ENCODE assay signal across 8 cellular contexts in genomic region chr12:124837958-124838803, GRCh38. TPM values are rescaled to one million over a fixed set of nuclear protein-coding genes. Genes with fewer than 3 reads are reported as not detected.
DNase-seq lines count a peak whose midpoint lies in the region; ATAC-seq, FAIRE-seq and TF ChIP-seq lines count a peak whose summit lies in the region.

No MANE protein-coding gene starts in this region.

- ATAC-seq in GM12878, result peak; percentile 14
- no peak for ATAC-seq in GM21515 (IDR thresholded peaks at IDR 0.05; ENCODE audit: unreplicated experiment)

- no peak for TF ChIP-seq RAD21 in GM12878 (IDR thresholded peaks at IDR 0.05; ENCODE audit: insufficient read depth, low read depth, low read length)

- no peaks in the 10 kb centered on the region for H3K9me1 ChIP-seq in keratinocyte (ENCODE audit: control insufficient read depth, extremely low read depth, insufficient read depth, low read length)

- no peak overlapping the region for H3K4me3 ChIP-seq in AG04449 (ENCODE audit: low read depth, low read length)
- H3K4me3 ChIP-seq in GM12878, result no peak overlapping the region
- no peak overlapping the region for H3K4me3 ChIP-seq in keratinocyte (ENCODE audit: control insufficient read depth in 2 of 3, extremely low read depth in 1 of 3, insufficient read depth in 2 of 3, low read depth in 1 of 3, low read length in 3 of 3)

- peaks cover 4 to 13% of the 10 kb centered on the region in 2 experiments; a peak in 3 of 4 replicates for H3K36me3 ChIP-seq in GM12878 (ENCODE audit: control insufficient read depth in 2 of 2, insufficient read depth in 2 of 2, low read length in 1 of 2)
- H3K36me3 ChIP-seq in keratinocyte (ENCODE audit: control insufficient read depth in 2 of 2, extremely low read depth in 1 of 2, insufficient read depth in 2 of 2, low read length in 2 of 2), result peaks cover 0 to 2% of the 10 kb centered on the region in 2 experiments

- DNase-seq in AG04449 (ENCODE audit: low read depth, low spot score) (peak; percentile 70), NCI-H1092 treated with DMSO at 0.1 percent for 48 hours (lab: John Stamatoyannopoulos, UW) (peak; percentile 87), GM12878 (ENCODE audit: low read depth, low spot score) (no peak), keratinocyte (ENCODE audit: low read depth, low spot score) (peak; percentile 73), Kasumi-1 (lab: John Stamatoyannopoulos, UW) (no peak), T-helper 2 cell (no peak)

- H3K4me1 ChIP-seq in GM12878 (ENCODE audit: control insufficient read depth, insufficient read depth, low read length), result no peaks in the 10 kb centered on the region
- H3K4me1 ChIP-seq in keratinocyte (ENCODE audit: control insufficient read depth, extremely low read depth, insufficient read depth, low read length), result peaks cover 16% of the 10 kb centered on the region

- no peak overlapping the region for H3K9ac ChIP-seq in GM12878 (ENCODE audit: control insufficient read depth, insufficient read depth, low read length)
- no peak overlapping the region for H3K9ac ChIP-seq in keratinocyte (ENCODE audit: control insufficient read depth, extremely low read depth, insufficient read depth, low read length)

- intact Hi-C loops in GM12878 (cut with micrococcal nuclease; ENCODE audit: unreplicated experiment), result no loop called here

- no peak for FAIRE-seq in GM12878 (lab: Jason Lieb, UNC)
- peak; percentile 66 for FAIRE-seq in keratinocyte (lab: Jason Lieb, UNC)

- H3K9me3 ChIP-seq in GM12878 (replicated peaks; ENCODE audit: control insufficient read depth, insufficient read depth, low read length), result no peaks in the 10 kb centered on the region
- no peaks in the 10 kb centered on the region for H3K9me3 ChIP-seq in keratinocyte (ENCODE audit: control insufficient read depth, low read depth, low read length)

- peaks cover 21% of the 10 kb centered on the region for H3K79me2 ChIP-seq in GM12878 (ENCODE audit: control insufficient read depth, insufficient read depth, low read length)
- H3K79me2 ChIP-seq in keratinocyte (ENCODE audit: control insufficient read depth, insufficient read depth, low read length), result peaks cover 42% of the 10 kb centered on the region

- RAD21 ChIA-PET in GM12878 (lab: Charles Lee; ENCODE audit: unreplicated experiment), result interaction anchor here (1.5 kb wide), 1 partner anchor 69 kb away, joined by 3 read pairs; no protein-coding TSS in a partner anchor

- no peak for TF ChIP-seq POLR2A in GM12878 (IDR thresholded peaks at IDR 0.05; ENCODE audit: low read depth, low read length)

- POLR2A ChIA-PET in AG04449 (lab: Yijun Ruan, JAX) (interaction anchor here (0.6 kb wide), 1 partner anchor 61 kb away, joined by 3 read pairs; no protein-coding TSS in a partner anchor), GM12878 (lab: Charles Lee) (interaction anchor here (0.7 kb wide), 1 partner anchor 28 kb away, joined by 5 read pairs; no protein-coding TSS in a partner anchor)

- dilution Hi-C loops in keratinocyte (cut with MboI; ENCODE audit: extremely low pct_ligation_motif_present, low sequenced_read_pairs), result no loop called here

- H3K27me3 ChIP-seq in GM12878 (replicated peaks in 1 of 2; ENCODE audit: control insufficient read depth in 2 of 2, insufficient read depth in 2 of 2, low read length in 1 of 2) (no peaks in the 10 kb centered on the region), keratinocyte (ENCODE audit: control insufficient read depth, extremely low read depth, insufficient read depth, low read length) (no peaks in the 10 kb centered on the region)

- TF ChIP-seq CTCF in AG04449 (IDR thresholded peaks at IDR 0.05; ENCODE audit: insufficient read depth, low read length, missing control alignments) (no peak), GM12878 (IDR thresholded peaks at IDR 0.05 in 2 of 3, conservative IDR thresholded peaks at IDR 0.05 in 1 of 3; ENCODE audit: control insufficient read depth in 2 of 3, extremely low read depth in 1 of 3, insufficient read depth in 1 of 3, low read depth in 3 of 3, low read length in 3 of 3) (no peak), keratinocyte (optimal IDR thresholded peaks at IDR 0.05 in 1 of 3, IDR thresholded peaks at IDR 0.05 in 1 of 3, conservative IDR thresholded peaks at IDR 0.05 in 1 of 3; ENCODE audit: extremely low read depth in 1 of 3, insufficient read depth in 2 of 3, low read length in 3 of 3) (no peak)

- SMC1A ChIA-PET in GM12878 (lab: Charles Lee; ENCODE audit: uncharacterized antibody, unreplicated experiment), result interaction anchor here (0.7 to 1.0 kb wide), 2 partner anchors 26 to 34 kb away, joined by 3 to 4 read pairs; no protein-coding TSS in a partner anchor

- H3K4me2 ChIP-seq in GM12878 (ENCODE audit: control insufficient read depth, insufficient read depth) (no peak overlapping the region), keratinocyte (ENCODE audit: control insufficient read depth, extremely low read depth, insufficient read depth, low read depth, low read length) (no peak overlapping the region)

- TF ChIP-seq EP300 in GM12878 (IDR thresholded peaks at IDR 0.05; ENCODE audit: borderline replicate concordance in 1 of 2, control insufficient read depth in 1 of 2, low read depth in 2 of 2, low read length in 2 of 2), result no peak

- 88% methylated on average over 16 of the region's 16 CpGs for WGBS in GM12878 (ENCODE audit: insufficient coverage, insufficient replicate concordance, low lambda C conversion rate, missing lambda C conversion rate)

- H4K20me1 ChIP-seq in GM12878 (ENCODE audit: control insufficient read depth, insufficient read depth) (no peaks in the 10 kb centered on the region), keratinocyte (ENCODE audit: control insufficient read depth, extremely low read depth, insufficient read depth, low read length) (peaks cover 9% of the 10 kb centered on the region)

- no TSS peak for BruUV-seq in GM12878 (replicated peaks; lab: Mats Ljungman, UMichigan)

- in situ Hi-C loops in GM12878 (cut with MboI), result no loop called here

- no peak overlapping the region for H3K27ac ChIP-seq in GM12878 (ENCODE audit: control insufficient read depth, insufficient read depth)
- H3K27ac ChIP-seq in keratinocyte (ENCODE audit: control insufficient read depth, insufficient read depth, low read length), result no peak overlapping the region
- peak overlapping the region; percentile 74 for H3K27ac ChIP-seq in temporal lobe (ENCODE audit: low read depth, low read length)

- CTCF ChIA-PET in AG04449 (lab: Yijun Ruan, JAX), result interaction anchor here (0.8 to 1.6 kb wide), 3 partner anchors 10 to 67 kb away, joined by 3 read pairs; no protein-coding TSS in a partner anchor
- CTCF ChIA-PET in GM12878 (lab: Yijun Ruan, JAX), result interaction anchor here (1.1 kb wide), 1 partner anchor 68 kb away, joined by 4 read pairs; no protein-coding TSS in a partner anchor

- no peak overlapping the region for H2AFZ ChIP-seq in GM12878 (ENCODE audit: control insufficient read depth, low read depth, low read length)
- H2AFZ ChIP-seq in keratinocyte (ENCODE audit: control insufficient read depth, low read length), result no peak overlapping the region

TF ChIP-seq in GM12878, 131 proteins besides CTCF, POLR2A, EP300 and RAD21:
- TF ChIP-seq PAX5 (IDR thresholded peaks at IDR 0.05; ENCODE audit: borderline replicate concordance, low read depth, low read length) (no peak), ETV6 (conservative IDR thresholded peaks at IDR 0.05 in 1 of 2, IDR thresholded peaks at IDR 0.05 in 1 of 2; ENCODE audit: borderline replicate concordance in 1 of 2, low read depth in 1 of 2) (no peak), SUZ12 (IDR thresholded peaks at IDR 0.05; ENCODE audit: unreplicated experiment) (no peak)

RNA-seq across cellular contexts. Expression of gene SCARB1, which starts 25.5 kb away (rescaled TPM):
- 359 and 403 TPM in 2 replicates for total RNA-seq in GM12878 (2013; cell fraction: nucleolus; rRNA removed)
- total RNA-seq in GM12878 (2014; rRNA removed), result 46.5 and 51.4 TPM in 2 replicates
- total RNA-seq in GM12878 (2014; rRNA removed; fragmentation: Illumina TruSeq; extraction: Trizol), result 27.9 and 29.9 TPM in 2 replicates
- 102 and 104 TPM in 2 replicates for total RNA-seq in GM12878 (2021)
- polyA plus RNA-seq in GM12878 (2011; ENCODE audit: low read depth), result 27.3 TPM
- 50.6 and 89.3 TPM in 2 replicates for polyA plus RNA-seq in GM12878 (2011; rRNA removed)
- polyA plus RNA-seq in GM12878 (2011; cell fraction: cytosol; rRNA removed), result 131 and 137 TPM in 2 replicates
- 542 and 556 TPM in 2 replicates for polyA plus RNA-seq in GM12878 (2011; cell fraction: nucleus; rRNA removed)
- polyA plus RNA-seq in GM12878 (2012), result 61.4 and 89.0 TPM in 2 replicates
- polyA plus RNA-seq in GM12878 (2014; fragmentation: Illumina TruSeq; extraction: Trizol), result 66.0 and 78.8 TPM in 2 replicates
- 1 to 10 TPM in 1 of 2 experiments, under 1 TPM in 1; 0.34 to 3.3 TPM for polyA plus RNA-seq in GM12878 (2014; fragmentation: Nextera tagmentation; extraction: Ambion mirVana)
- polyA plus RNA-seq in GM12878 (2014; rRNA removed), result 81.4 and 89.5 TPM in 2 replicates
- polyA plus RNA-seq in GM12878 (2016; fragmentation: Nextera tagmentation; extraction: Ambion mirVana), result 10 to 100 TPM; 62.8 to 63.3 TPM
- polyA minus RNA-seq in GM12878 (2011; rRNA and poly(A)+ RNA removed), result 89.0 and 116 TPM in 2 replicates
- 31.7 and 37.7 TPM in 2 replicates for polyA minus RNA-seq in GM12878 (2011; cell fraction: cytosol; rRNA and poly(A)+ RNA removed)
- polyA minus RNA-seq in GM12878 (2011; cell fraction: nucleus; rRNA and poly(A)+ RNA removed), result 70.1 and 83.4 TPM in 2 replicates
- polyA plus RNA-seq in keratinocyte, result 40.9 to 80.6 TPM (median 41.4 TPM) in 3 replicates
- 5.5 TPM for polyA plus RNA-seq in keratinocyte (2011; ENCODE audit: low read depth)
- 47.5 and 76.4 TPM in 2 replicates for polyA plus RNA-seq in keratinocyte (2011; cell fraction: cytosol; rRNA removed)
- polyA plus RNA-seq in keratinocyte (2011; cell fraction: nucleus; rRNA removed), result 160 and 185 TPM in 2 replicates
- 27.4 and 72.2 TPM in 2 replicates for polyA plus RNA-seq in keratinocyte (2012; ENCODE audit: low replicate concordance)
- polyA minus RNA-seq in keratinocyte, result 74.8 to 159 TPM (median 78.2 TPM) in 3 replicates
- 76.9 TPM for polyA minus RNA-seq in keratinocyte (2011; cell fraction: cytosol; rRNA and poly(A)+ RNA removed)
- polyA minus RNA-seq in keratinocyte (2011; cell fraction: nucleus; rRNA and poly(A)+ RNA removed), result 131 and 159 TPM in 2 replicates
- total RNA-seq in temporal lobe, result 12.5 TPM

Comparison
In these comparisons a context has a peak if more than half of its experiments do, and no peak if none do; other contexts are left out.
1. DNase-seq: peak in AG04449 (single experiment), NCI-H1092 treated with DMSO at 0.1 percent for 48 hours (single experiment) and keratinocyte (single experiment); none in GM12878 (single experiment), Kasumi-1 (0 of 2) and T-helper 2 cell (0 of 5).